In genomic region chr2:100991404-100991773, GRCh38 we compare ENCODE assay signal across 40 cellular contexts.
"Had no signal": no experiment of that assay in that cellular context is flagged by ENCODE, and none has a peak within 500 bp of the region (broad histone marks: within the 10 kb centered on the region; RNA-seq: fewer than 3 reads in every experiment).

No MANE protein-coding gene starts in this region.

- FAIRE-seq: astrocyte, bronchial epithelial cell had no signal

- H3K36me3 ChIP-seq: breast epithelium, cardiac muscle cell had no signal

- H3K36me3 Mint-ChIP-seq: activated naive CD4-positive, alpha-beta T cell treated with anti-CD3 and anti-CD28 coated beads, Interleukin-2, amount 10 ng/mL, durations not matched to agents 7 days and 5 days; activated naive CD4-positive, alpha-beta T cell treated with anti-CD3 and anti-CD28 coated beads, Interleukin-2, amount 50 U/mL, for 24 hours; activated naive CD4-positive, alpha-beta T cell treated with anti-CD3 and anti-CD28 coated beads, Interleukin-2, amount 50 U/mL, for 72 hours; activated naive CD8-positive, alpha-beta T cell; activated naive CD8-positive, alpha-beta T cell treated with anti-CD3 and anti-CD28 coated beads for 36 hours; activated naive CD8-positive, alpha-beta T cell treated with anti-CD3 and anti-CD28 coated beads, Interleukin-2, amount 10 ng/mL, durations not matched to agents 7 days and 5 days had no signal

- H3K27ac Mint-ChIP-seq: activated naive CD4-positive, alpha-beta T cell treated with anti-CD3 and anti-CD28 coated beads for 36 hours; activated naive CD4-positive, alpha-beta T cell treated with anti-CD3 and anti-CD28 coated beads, Interleukin-2, amount 10 ng/mL, durations not matched to agents 7 days and 5 days; activated naive CD4-positive, alpha-beta T cell treated with anti-CD3 and anti-CD28 coated beads, Interleukin-2, amount 50 U/mL, for 24 hours; activated naive CD4-positive, alpha-beta T cell treated with anti-CD3 and anti-CD28 coated beads, Interleukin-2, amount 50 U/mL, for 72 hours; activated naive CD8-positive, alpha-beta T cell; activated naive CD8-positive, alpha-beta T cell treated with anti-CD3 and anti-CD28 coated beads for 36 hours; activated naive CD8-positive, alpha-beta T cell treated with anti-CD3 and anti-CD28 coated beads, Interleukin-2, amount 10 ng/mL, durations not matched to agents 7 days and 5 days; activated naive CD8-positive, alpha-beta T cell treated with anti-CD3 and anti-CD28 coated beads, Interleukin-2, amount 50 U/mL, for 24 hours; activated T-cell treated with anti-CD3 and anti-CD28 coated beads, Interleukin-2, amount 50 U/mL, for 24 hours; activated T-cell treated with anti-CD3 and anti-CD28 coated beads, Interleukin-2, amount 50 U/mL, for 72 hours; activated T-helper 1 cell treated with anti-CD3 and anti-CD28 coated beads, Interleukin-12 subunit alpha, Interleukin-12 subunit beta, Interleukin-2, Interleukin-4 antibody, amounts not matched to agents 30 ng/mL and 10 ng/mL and 1 ng/mL, durations not matched to agents 14 hours and 24 hours and 36 hours; activated T-helper 2 cell treated with anti-CD3 and anti-CD28 coated beads, Interferon-gamma antibody, Interleukin-2, Interleukin-4, amounts not matched to agents 10 μg/mL and 5 μg/mL and 100 μg/mL, durations not matched to agents 14 hours and 24 hours and 36 hours had no signal

- H3K9me3 Mint-ChIP-seq: activated naive CD4-positive, alpha-beta T cell treated with anti-CD3 and anti-CD28 coated beads for 36 hours; activated naive CD4-positive, alpha-beta T cell treated with anti-CD3 and anti-CD28 coated beads, Interleukin-2, amount 10 ng/mL, durations not matched to agents 7 days and 5 days; activated naive CD4-positive, alpha-beta T cell treated with anti-CD3 and anti-CD28 coated beads, Interleukin-2, amount 50 U/mL, for 24 hours; activated naive CD4-positive, alpha-beta T cell treated with anti-CD3 and anti-CD28 coated beads, Interleukin-2, amount 50 U/mL, for 72 hours; activated naive CD8-positive, alpha-beta T cell treated with anti-CD3 and anti-CD28 coated beads for 36 hours; activated naive CD8-positive, alpha-beta T cell treated with anti-CD3 and anti-CD28 coated beads, Interleukin-2, amount 10 ng/mL, durations not matched to agents 7 days and 5 days; activated naive CD8-positive, alpha-beta T cell treated with anti-CD3 and anti-CD28 coated beads, Interleukin-2, amount 50 U/mL, for 24 hours; activated T-cell treated with anti-CD3 and anti-CD28 coated beads, Interleukin-2, amount 50 U/mL, for 24 hours; activated T-cell treated with anti-CD3 and anti-CD28 coated beads, Interleukin-2, amount 50 U/mL, for 4 hours; activated T-cell treated with anti-CD3 and anti-CD28 coated beads, Interleukin-2, amount 50 U/mL, for 72 hours; activated T-helper 1 cell treated with anti-CD3 and anti-CD28 coated beads, Interleukin-12 subunit alpha, Interleukin-12 subunit beta, Interleukin-2, Interleukin-4 antibody, amounts not matched to agents 30 ng/mL and 10 ng/mL and 1 ng/mL, durations not matched to agents 14 hours and 24 hours and 36 hours; activated T-helper 17 cell treated with anti-CD3 and anti-CD28 coated beads, Interleukin-2, amount 50 U/mL, for 72 hours; activated T-helper 2 cell treated with anti-CD3 and anti-CD28 coated beads, Interferon-gamma antibody, Interleukin-2, Interleukin-4, amounts not matched to agents 10 μg/mL and 5 μg/mL and 100 μg/mL, durations not matched to agents 14 hours and 24 hours and 36 hours; central memory CD8-positive, alpha-beta T cell had no signal

- H3K27me3 Mint-ChIP-seq: activated naive CD4-positive, alpha-beta T cell treated with anti-CD3 and anti-CD28 coated beads, Interleukin-2, amount 50 U/mL, for 24 hours; activated naive CD8-positive, alpha-beta T cell; activated naive CD8-positive, alpha-beta T cell treated with anti-CD3 and anti-CD28 coated beads for 36 hours; activated naive CD8-positive, alpha-beta T cell treated with anti-CD3 and anti-CD28 coated beads, Interleukin-2, amount 10 ng/mL, durations not matched to agents 7 days and 5 days; activated naive CD8-positive, alpha-beta T cell treated with anti-CD3 and anti-CD28 coated beads, Interleukin-2, amount 50 U/mL, for 24 hours; activated T-cell treated with anti-CD3 and anti-CD28 coated beads, Interleukin-2, amount 50 U/mL, for 24 hours; activated T-helper 17 cell treated with anti-CD3 and anti-CD28 coated beads, Interleukin-2, amount 50 U/mL, for 72 hours; central memory CD8-positive, alpha-beta T cell had no signal

- DNase-seq: activated effector memory CD4-positive, alpha-beta T cell treated with anti-CD3 and anti-CD28 coated beads, Interleukin-2, amount 50 U/mL, for 16 hours; activated effector memory CD4-positive, alpha-beta T cell treated with Interleukin-2 at 50 U/mL for 16 hours; activated gamma-delta T cell; activated gamma-delta T cell treated with Interleukin-2 at 50 U/mL for 16 hours; activated naive CD4-positive, alpha-beta T cell; activated naive CD4-positive, alpha-beta T cell treated with anti-CD3 and anti-CD28 coated beads for 36 hours; activated naive CD4-positive, alpha-beta T cell treated with anti-CD3 and anti-CD28 coated beads, Interleukin-2, amount 10 ng/mL, durations not matched to agents 7 days and 5 days; activated naive CD4-positive, alpha-beta T cell treated with anti-CD3 and anti-CD28 coated beads, Interleukin-2, amount 50 U/mL, for 16 hours; activated naive CD4-positive, alpha-beta T cell treated with Interleukin-2 at 50 U/mL for 16 hours; activated naive CD8-positive, alpha-beta T cell treated with anti-CD3 and anti-CD28 coated beads for 36 hours; activated naive CD8-positive, alpha-beta T cell treated with anti-CD3 and anti-CD28 coated beads, Interleukin-2, amount 10 ng/mL, durations not matched to agents 7 days and 5 days; activated naive CD8-positive, alpha-beta T cell treated with anti-CD3 and anti-CD28 coated beads, Interleukin-2, amount 50 U/mL, for 24 hours; activated T-cell treated with anti-CD3 and anti-CD28 coated beads for 4 hours; activated T-cell treated with anti-CD3 and anti-CD28 coated beads, Interleukin-2, amount 50 U/mL, for 1 hour; activated T-cell treated with anti-CD3 and anti-CD28 coated beads, Interleukin-2, amount 50 U/mL, for 24 hours; activated T-cell treated with anti-CD3 and anti-CD28 coated beads, Interleukin-2, amount 50 U/mL, for 4 hours; activated T-cell treated with anti-CD3 and anti-CD28 coated beads, Interleukin-2, amount 50 U/mL, for 48 hours; activated T-cell treated with anti-CD3 and anti-CD28 coated beads, Interleukin-2, amount 50 U/mL, for 72 hours; adrenal gland; amniotic stem cell; amygdala; anterior cingulate cortex; aorta; body of pancreas; brain microvascular endothelial cell; caudate nucleus; central memory CD4-positive, alpha-beta T cell; cerebellar nuclear complex had no signal

- H3K4me3 ChIP-seq: adrenal gland, ascending aorta, body of pancreas, breast epithelium, cardiac muscle cell had no signal

- H3K4me1 Mint-ChIP-seq: central memory CD8-positive, alpha-beta T cell had no signal

- H3K9me3 ChIP-seq: adrenal gland, ascending aorta, body of pancreas, breast epithelium had no signal

- H3K27me3 ChIP-seq: adrenal gland, ascending aorta, body of pancreas, brain microvascular endothelial cell, breast epithelium, cardiac muscle cell had no signal

- H3K4me3 Mint-ChIP-seq: activated naive CD4-positive, alpha-beta T cell treated with anti-CD3 and anti-CD28 coated beads for 36 hours; activated naive CD4-positive, alpha-beta T cell treated with anti-CD3 and anti-CD28 coated beads, Interleukin-2, amount 10 ng/mL, durations not matched to agents 7 days and 5 days; activated naive CD4-positive, alpha-beta T cell treated with anti-CD3 and anti-CD28 coated beads, Interleukin-2, amount 50 U/mL, for 24 hours; activated naive CD8-positive, alpha-beta T cell; activated naive CD8-positive, alpha-beta T cell treated with anti-CD3 and anti-CD28 coated beads for 36 hours; activated naive CD8-positive, alpha-beta T cell treated with anti-CD3 and anti-CD28 coated beads, Interleukin-2, amount 10 ng/mL, durations not matched to agents 7 days and 5 days; activated naive CD8-positive, alpha-beta T cell treated with anti-CD3 and anti-CD28 coated beads, Interleukin-2, amount 50 U/mL, for 24 hours; activated T-cell treated with anti-CD3 and anti-CD28 coated beads, Interleukin-2, amount 50 U/mL, for 24 hours; activated T-cell treated with anti-CD3 and anti-CD28 coated beads, Interleukin-2, amount 50 U/mL, for 4 hours; activated T-cell treated with anti-CD3 and anti-CD28 coated beads, Interleukin-2, amount 50 U/mL, for 72 hours; activated T-helper 1 cell treated with anti-CD3 and anti-CD28 coated beads, Interleukin-12 subunit alpha, Interleukin-12 subunit beta, Interleukin-2, Interleukin-4 antibody, amounts not matched to agents 30 ng/mL and 10 ng/mL and 1 ng/mL, durations not matched to agents 14 hours and 24 hours and 36 hours; activated T-helper 17 cell treated with anti-CD3 and anti-CD28 coated beads, Interleukin-2, amount 50 U/mL, for 72 hours; central memory CD8-positive, alpha-beta T cell had no signal

- H3K27ac ChIP-seq: adrenal gland, ascending aorta, body of pancreas, brain microvascular endothelial cell, breast epithelium, cardiac muscle cell had no signal

- ATAC-seq: activated naive CD4-positive, alpha-beta T cell treated with anti-CD3 and anti-CD28 coated beads, Interleukin-2, amount 50 U/mL, for 72 hours; activated naive CD8-positive, alpha-beta T cell treated with anti-CD3 and anti-CD28 coated beads, Interleukin-2, amount 50 U/mL, for 24 hours; activated T-cell treated with anti-CD3 and anti-CD28 coated beads, Interleukin-2, amount 50 U/mL, for 4 hours; activated T-cell treated with anti-CD3 and anti-CD28 coated beads, Interleukin-2, amount 50 U/mL, for 72 hours; activated T-helper 17 cell treated with anti-CD3 and anti-CD28 coated beads, Interleukin-2, amount 50 U/mL, for 72 hours; body of pancreas had no signal

- H3K4me1 ChIP-seq: adrenal gland, ascending aorta, body of pancreas, breast epithelium had no signal
